ENCODE assay signal across 15 cellular contexts in the genomic region with DNA sequence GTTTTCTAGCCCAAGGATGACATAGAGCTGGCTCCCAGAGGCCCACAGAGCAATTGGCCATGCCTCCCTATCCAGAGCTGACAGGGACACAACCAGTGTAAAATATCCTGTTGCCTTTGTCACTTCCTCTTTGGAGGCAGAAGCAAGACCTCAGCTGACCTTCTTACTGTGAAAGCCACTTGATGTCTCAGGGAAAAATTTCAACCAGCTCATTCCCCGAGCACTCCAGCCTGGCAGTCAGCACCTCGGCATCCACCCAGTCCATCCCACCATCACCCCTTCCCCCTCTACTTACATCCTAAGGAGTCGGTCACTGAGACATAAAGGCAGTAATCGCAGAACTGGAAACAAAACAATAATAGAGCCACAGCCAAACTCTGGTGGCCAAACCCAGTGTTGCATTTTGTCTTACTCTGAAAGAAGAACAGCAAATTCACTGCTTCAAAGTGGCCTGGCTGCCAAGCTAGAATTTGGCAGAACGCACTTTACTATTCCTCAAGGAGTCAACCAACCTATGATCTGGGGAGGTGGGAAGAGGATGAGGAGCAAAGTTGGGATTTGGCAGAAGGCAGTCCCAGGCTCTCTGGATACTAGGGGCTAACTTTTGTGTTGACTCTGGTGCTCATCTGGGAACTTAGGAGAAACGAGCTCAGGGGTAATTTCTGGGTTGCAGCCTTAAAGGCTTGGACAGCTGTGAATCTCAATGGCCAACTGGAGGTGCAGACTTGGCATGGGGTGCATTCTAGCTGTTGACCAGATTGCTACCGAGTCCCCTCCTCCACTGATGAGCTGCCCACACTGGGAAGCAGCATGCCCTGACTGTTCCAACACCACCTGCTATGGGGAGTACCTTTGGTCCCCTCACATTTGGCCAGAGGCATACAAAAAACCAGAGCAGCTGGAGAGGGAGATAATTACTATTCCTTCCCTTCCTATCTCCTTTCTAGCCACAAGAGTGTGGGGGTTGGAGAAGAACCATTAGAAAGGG. TPM values are rescaled to one million over a fixed set of nuclear protein-coding genes. Genes with fewer than 3 reads are reported as not detected.
DNase-seq lines count a peak whose midpoint lies in the region; ATAC-seq, FAIRE-seq and TF ChIP-seq lines count a peak whose summit lies in the region.
"Had no signal": no experiment of that assay in that cellular context is flagged by ENCODE, and none has a peak within 500 bp of the region (broad histone marks: within the 10 kb centered on the region; RNA-seq: fewer than 3 reads in every experiment).

No MANE protein-coding gene starts in this region.

- H3K9ac ChIP-seq in muscle layer of colon (ENCODE audit: low read length) = no peak overlapping the region

- H3K27ac ChIP-seq in muscle layer of colon (ENCODE audit: low read depth, low read length) = peak overlapping the region; percentile 39

- H3K4me1 Mint-ChIP-seq in activated CD8-positive, alpha-beta T cell treated with anti-CD3 and anti-CD28 coated beads for 36 hours (ENCODE audit: low read depth) = no peaks in the 10 kb centered on the region

- ATAC-seq in GM19397 (IDR thresholded peaks at IDR 0.05; ENCODE audit: unreplicated experiment) (no peak), GM18498 (IDR thresholded peaks at IDR 0.05; ENCODE audit: unreplicated experiment) (no peak)
- ATAC-seq in activated CD8-positive, alpha-beta T cell treated with anti-CD3 and anti-CD28 coated beads for 36 hours = no peak
- ATAC-seq: activated CD8-positive, alpha-beta memory T cell treated with anti-CD3 and anti-CD28 coated beads, Interleukin-2, amount 10 ng/mL, durations not matched to agents 7 days and 5 days had no signal

- no peak overlapping the region for H3K4me3 Mint-ChIP-seq in activated CD8-positive, alpha-beta T cell treated with anti-CD3 and anti-CD28 coated beads for 36 hours
- H3K4me3 Mint-ChIP-seq: activated CD8-positive, alpha-beta memory T cell treated with anti-CD3 and anti-CD28 coated beads, Interleukin-2, amount 10 ng/mL, durations not matched to agents 7 days and 5 days had no signal

- H3K27me3 Mint-ChIP-seq in activated CD8-positive, alpha-beta T cell treated with anti-CD3 and anti-CD28 coated beads for 36 hours = no peaks in the 10 kb centered on the region
- H3K27me3 Mint-ChIP-seq: activated CD8-positive, alpha-beta memory T cell treated with anti-CD3 and anti-CD28 coated beads, Interleukin-2, amount 10 ng/mL, durations not matched to agents 7 days and 5 days had no signal

- H3K27me3 ChIP-seq in BJ (ENCODE audit: control insufficient read depth, insufficient read depth, low read length) (no peaks in the 10 kb centered on the region), bronchial epithelial cell (ENCODE audit: control insufficient read depth, insufficient read depth, low read length) (no peaks in the 10 kb centered on the region), muscle layer of colon (ENCODE audit: control insufficient read depth in 1 of 2, insufficient read depth in 2 of 2, low read length in 2 of 2) (no peaks in the 10 kb centered on the region)

- no peaks in the 10 kb centered on the region for H3K36me3 Mint-ChIP-seq in activated CD8-positive, alpha-beta T cell treated with anti-CD3 and anti-CD28 coated beads for 36 hours (ENCODE audit: low read depth)

- peaks cover 67% of the 10 kb centered on the region for H3K4me1 ChIP-seq in muscle layer of colon (ENCODE audit: insufficient read depth, low read length)

- no peak overlapping the region for H3K27ac Mint-ChIP-seq in activated CD8-positive, alpha-beta T cell treated with anti-CD3 and anti-CD28 coated beads for 36 hours
- H3K27ac Mint-ChIP-seq: activated CD8-positive, alpha-beta memory T cell treated with anti-CD3 and anti-CD28 coated beads, Interleukin-2, amount 10 ng/mL, durations not matched to agents 7 days and 5 days had no signal

- DNase-seq in BJ (ENCODE audit: low read depth) (peak; percentile 19), HTR-8/SVneo (ENCODE audit: insufficient read length, low spot score) (peak; percentile 15), bronchial epithelial cell (ENCODE audit: low read depth) (no peak), SHP77 (lab: John Stamatoyannopoulos, UW) (no peak)
- DNase-seq in activated CD8-positive, alpha-beta T cell treated with anti-CD3 and anti-CD28 coated beads for 36 hours = no peak
- DNase-seq: activated CD8-positive, alpha-beta memory T cell treated with anti-CD3 and anti-CD28 coated beads, Interleukin-2, amount 10 ng/mL, durations not matched to agents 7 days and 5 days; central memory CD4-positive, alpha-beta T cell; head of caudate nucleus; NCI-H146; stimulated activated CD4-positive, alpha-beta T cell treated with anti-CD3 and anti-CD28 coated beads, Interleukin-4, amount 100 ng/mL, for 24 hours had no signal

- CTCF ChIA-PET in BJ (lab: Yijun Ruan, JAX) = interaction anchor here (0.7 to 5.1 kb wide), 17 partner anchors 9 to 270 kb away, joined by 3 to 46 read pairs (median 4); partner anchors contain the start of genes LSM11 and NIPAL4
- CTCF ChIA-PET in activated CD8-positive, alpha-beta T cell treated with anti-CD3 and anti-CD28 coated beads for 36 hours (lab: Charles Lee) = interaction anchor here (0.8 to 5.9 kb wide), 11 partner anchors 12 to 341 kb away, joined by 3 to 64 read pairs (median 5); partner anchors contain the start of genes LSM11 and NIPAL4

- no peaks in the 10 kb centered on the region for H3K9me3 ChIP-seq in muscle layer of colon (ENCODE audit: low read length)

- FAIRE-seq in HTR-8/SVneo (lab: Jason Lieb, UNC) = peak; percentile 33
- FAIRE-seq in bronchial epithelial cell (lab: Jason Lieb, UNC) = peak; percentile 95
- FAIRE-seq: H54 had no signal

- POLR2A ChIA-PET in BJ (lab: Charles Lee) = interaction anchor here (0.7 kb wide), 1 partner anchor 138 kb away, joined by 20 read pairs; no protein-coding TSS in a partner anchor
- POLR2A ChIA-PET in activated CD8-positive, alpha-beta T cell treated with anti-CD3 and anti-CD28 coated beads for 36 hours (lab: Charles Lee) = interaction anchor here (0.9 kb wide), 1 partner anchor 12 kb away, joined by 4 read pairs; no protein-coding TSS in a partner anchor

- intact Hi-C loops in activated CD8-positive, alpha-beta T cell treated with anti-CD3 and anti-CD28 coated beads for 36 hours (cut with micrococcal nuclease) = loop anchor here (10.0 kb wide), 1 partner anchor 149 kb away; no protein-coding TSS in a partner anchor

- no peak overlapping the region for H3K4me3 ChIP-seq in BJ (ENCODE audit: low read depth, low read length)
- no peak overlapping the region for H3K4me3 ChIP-seq in bronchial epithelial cell (ENCODE audit: low read depth, low read length)
- H3K4me3 ChIP-seq in muscle layer of colon (ENCODE audit: low read depth in 1 of 2, low read length in 2 of 2) = no peak overlapping the region

- TF ChIP-seq CTCF in BJ (IDR thresholded peaks at IDR 0.05; ENCODE audit: insufficient read depth, low read depth, low read length) (no peak), bronchial epithelial cell (IDR thresholded peaks at IDR 0.05; ENCODE audit: insufficient read depth, low read length, severe bottlenecking) (no peak)
- no peak for TF ChIP-seq CTCF in activated CD8-positive, alpha-beta T cell treated with anti-CD3 and anti-CD28 coated beads for 36 hours (IDR thresholded peaks at IDR 0.05)

- H3K36me3 ChIP-seq in BJ (ENCODE audit: control insufficient read depth, insufficient read depth, low read length) (peaks cover 2% of the 10 kb centered on the region), bronchial epithelial cell (ENCODE audit: control insufficient read depth, insufficient read depth, low read length) (peaks cover 17% of the 10 kb centered on the region), muscle layer of colon (ENCODE audit: insufficient read depth, low read length) (peaks cover 30% of the 10 kb centered on the region)

- H3K9me3 Mint-ChIP-seq in activated CD8-positive, alpha-beta T cell treated with anti-CD3 and anti-CD28 coated beads for 36 hours = no peaks in the 10 kb centered on the region

RNA-seq across cellular contexts. Expression of gene NIPAL4, which starts 13.7 kb away (rescaled TPM):
- polyA plus RNA-seq in BJ (2011; rRNA removed) = 2.2 and 4.4 TPM in 2 replicates
- polyA minus RNA-seq in BJ (2011; rRNA and poly(A)+ RNA removed) = 2.5 and 3.2 TPM in 2 replicates
- 5.3 and 9.2 TPM in 2 replicates for total RNA-seq in bronchial epithelial cell
- under 1 TPM; 0.29 to 0.72 TPM for total RNA-seq in activated CD8-positive, alpha-beta T cell treated with anti-CD3 and anti-CD28 coated beads for 36 hours
- polyA plus RNA-seq: neural cell had no signal

Comparison
In these comparisons a context has a peak if more than half of its experiments do, and no peak if none do; other contexts are left out.
1. DNase-seq: peak in BJ (single experiment) and HTR-8/SVneo (single experiment); none in bronchial epithelial cell (single experiment), SHP77 (0 of 2) and activated CD8-positive, alpha-beta T cell treated with anti-CD3 and anti-CD28 coated beads for 36 hours (single experiment).